Comparison of ENCODE assay signal across 13 cellular contexts in genomic region chr1:7120863-7121621, GRCh38.
DNase-seq lines count a peak whose midpoint lies in the region; ATAC-seq and TF ChIP-seq lines count a peak whose summit lies in the region.
"Had no signal": no experiment of that assay in that cellular context is flagged by ENCODE, and none has a peak within 500 bp of the region (broad histone marks: within the 10 kb centered on the region; RNA-seq: fewer than 3 reads in every experiment).

No MANE protein-coding gene starts in this region.

- intact Hi-C loops in left ventricle myocardium superior (cut with micrococcal nuclease) = no loop called here

- H3K4me3 ChIP-seq in AG09309 (ENCODE audit: control insufficient read depth, low read depth, low read length) = no peak overlapping the region
- H3K4me3 ChIP-seq: esophagus squamous epithelium had no signal

- no peak for TF ChIP-seq POLR2A in GM18505 (IDR thresholded peaks at IDR 0.05; ENCODE audit: borderline replicate concordance, extremely low read depth, insufficient read depth, insufficient read length)

- ATAC-seq in left ventricle myocardium superior = peak; percentile 33
- no peak for ATAC-seq in GM18505 (IDR thresholded peaks at IDR 0.05; ENCODE audit: unreplicated experiment)
- ATAC-seq in HG02798 (IDR thresholded peaks at IDR 0.05; ENCODE audit: poor library complexity, unreplicated experiment) = no peak
- ATAC-seq: stimulated activated naive CD8-positive, alpha-beta T cell treated with anti-CD3 and anti-CD28 coated beads, Interleukin-15, amount 100 ng/mL, for 72 hours had no signal

- TF ChIP-seq CTCF in AG09309 (IDR thresholded peaks at IDR 0.05; ENCODE audit: control insufficient read depth, insufficient read depth, low read depth, low read length, missing control alignments) (peak; percentile 19), GM12874 (IDR thresholded peaks at IDR 0.05; ENCODE audit: insufficient read depth, low read depth, low read length) (0 out of 2 replicates have a peak, but pooled peaks have one; percentile 30)

- DNase-seq in AG09309 (ENCODE audit: low read depth) (no peak), OCI-M1 (lab: John Stamatoyannopoulos, UW) (peak; percentile 24), left ventricle myocardium superior (peak; percentile 56), dedifferentiated amniotic fluid mesenchymal stem cell (ENCODE audit: extremely low spot score) (no peak)
- no peak for DNase-seq in stimulated activated CD4-positive, alpha-beta T cell treated with anti-CD3 and anti-CD28 coated beads, Interleukin-4, amount 100 ng/mL, for 1 hour
- DNase-seq: activated gamma-delta T cell treated with Interleukin-2 at 50 U/mL for 16 hours; central memory CD4-positive, alpha-beta T cell; esophagus squamous epithelium; NCI-H1694; stimulated activated naive CD8-positive, alpha-beta T cell treated with anti-CD3 and anti-CD28 coated beads, Interleukin-15, amount 100 ng/mL, for 72 hours had no signal

Comparison
In these comparisons a context has a peak if more than half of its experiments do, and no peak if none do; other contexts are left out.
1. DNase-seq: peak in OCI-M1 (single experiment) and left ventricle myocardium superior (single experiment); none in AG09309 (single experiment), stimulated activated CD4-positive, alpha-beta T cell treated with anti-CD3 and anti-CD28 coated beads, Interleukin-4, amount 100 ng/mL, for 1 hour (single experiment) and dedifferentiated amniotic fluid mesenchymal stem cell (single experiment).